Comparison of ENCODE assay signal across 9 cellular contexts in genomic region chr16:75064403-75065148, GRCh38. TPM values are rescaled to one million over a fixed set of nuclear protein-coding genes. Genes with fewer than 3 reads are reported as not detected.
A peak's percentile ranks its signal among the peaks of the same experiment; 100 is the strongest.
DNase-seq lines count a peak whose midpoint lies in the region; ATAC-seq lines count a peak whose summit lies in the region.
"Had no signal": no experiment of that assay in that cellular context is flagged by ENCODE, and none has a peak within 500 bp of the region (broad histone marks: within the 10 kb centered on the region; RNA-seq: fewer than 3 reads in every experiment).

No MANE protein-coding gene starts in this region.

- no peak for ATAC-seq in GM19023 (IDR thresholded peaks at IDR 0.05; ENCODE audit: unreplicated experiment)
- no peak for ATAC-seq in right cardiac atrium

- peaks cover 6 to 20% of the 10 kb centered on the region in 2 donors for H3K4me1 ChIP-seq in esophagus (ENCODE audit: control insufficient read depth in 2 of 2, insufficient read depth in 2 of 2, low read length in 1 of 2)
- H3K4me1 ChIP-seq in thymus (ENCODE audit: control insufficient read depth, insufficient read depth, low read length), result peaks cover 69% of the 10 kb centered on the region
- peaks cover 11% of the 10 kb centered on the region for H3K4me1 ChIP-seq in right cardiac atrium (ENCODE audit: control insufficient read depth, insufficient read depth, low read length)

- 39 to 40% methylated on average over 15 of the region's 15 CpGs for WGBS in esophagus, 2 donors
- 11% methylated on average over 15 of the region's 15 CpGs for WGBS in thymus
- WGBS in right cardiac atrium, result 86% methylated on average over 15 of the region's 15 CpGs

- H3K27ac ChIP-seq in esophagus (ENCODE audit: low read depth in 2 of 2, low read length in 1 of 2), result peak overlapping the region; percentile 95 to 97
- H3K27ac ChIP-seq in thymus (ENCODE audit: low read depth), result peak overlapping the region; percentile 90
- H3K27ac ChIP-seq in right cardiac atrium (ENCODE audit: low read length), result no peak overlapping the region

- H3K27me3 ChIP-seq in esophagus (ENCODE audit: control insufficient read depth in 1 of 2, insufficient read depth in 2 of 2, low read length in 2 of 2) (no peaks in the 10 kb centered on the region), thymus (ENCODE audit: control insufficient read depth, insufficient read depth) (no peaks in the 10 kb centered on the region), right cardiac atrium (ENCODE audit: control insufficient read depth, insufficient read depth) (no peaks in the 10 kb centered on the region)

- H3K36me3 ChIP-seq in esophagus (ENCODE audit: control insufficient read depth in 2 of 2, insufficient read depth in 2 of 2, low read length in 1 of 2), result no peaks in the 10 kb centered on the region
- no peaks in the 10 kb centered on the region for H3K36me3 ChIP-seq in thymus (ENCODE audit: control insufficient read depth, insufficient read depth)

- peak overlapping the region in 1 of 2 donors; percentile 34 for H3K4me3 ChIP-seq in esophagus (ENCODE audit: low read depth in 1 of 2, low read length in 2 of 2)
- H3K4me3 ChIP-seq in thymus (ENCODE audit: low read length), result peak overlapping the region; percentile 45
- H3K4me3 ChIP-seq in right cardiac atrium (ENCODE audit: low read length), result no peak overlapping the region

- no peaks in the 10 kb centered on the region for H3K9me3 ChIP-seq in esophagus (ENCODE audit: control insufficient read depth in 2 of 2, insufficient read depth in 1 of 2, low read depth in 1 of 2, low read length in 1 of 2)
- H3K9me3 ChIP-seq in thymus (ENCODE audit: control insufficient read depth), result no peaks in the 10 kb centered on the region
- H3K9me3 ChIP-seq in right cardiac atrium (ENCODE audit: control insufficient read depth, low read length), result no peaks in the 10 kb centered on the region

- peak; percentile 61 for DNase-seq in activated CD8-positive, alpha-beta memory T cell treated with anti-CD3 and anti-CD28 coated beads for 24 hours
- DNase-seq in activated CD8-positive, alpha-beta memory T cell treated with anti-CD3 and anti-CD28 coated beads, Interleukin-2, amount 50 U/mL, for 48 hours, result no peak
- DNase-seq in SIG-M5 treated with dmso at 0.1 percent for 504 hours (lab: John Stamatoyannopoulos, UW; ENCODE audit: unreplicated experiment), result peak; percentile 87
- DNase-seq in HuH-7 (ENCODE audit: low spot score), result no peak
- no peak for DNase-seq in right cardiac atrium
- DNase-seq: mesendoderm had no signal

- intact Hi-C loops in right cardiac atrium (cut with DNase I), result no loop called here

RNA-seq across cellular contexts. Expression of gene LDHD, which starts 52.0 kb away (rescaled TPM):
- 10 to 100 TPM; 11.8 to 12.6 TPM for polyA plus RNA-seq in esophagus
- 1.6 TPM for polyA plus RNA-seq in thymus
- 10 to 100 TPM; 28.2 to 55.9 (median 39.5) TPM for total RNA-seq in right cardiac atrium
- polyA plus RNA-seq in right cardiac atrium, result 56.5 TPM

Comparison
In these comparisons a context has a peak if more than half of its experiments do, and no peak if none do; other contexts are left out.
1. DNase-seq: peak in activated CD8-positive, alpha-beta memory T cell treated with anti-CD3 and anti-CD28 coated beads for 24 hours (single experiment) and SIG-M5 treated with dmso at 0.1 percent for 504 hours (single experiment); none in activated CD8-positive, alpha-beta memory T cell treated with anti-CD3 and anti-CD28 coated beads, Interleukin-2, amount 50 U/mL, for 48 hours (single experiment), HuH-7 (single experiment) and right cardiac atrium (0 of 3).